Comparison of ENCODE assay signal across 8 cellular contexts in genomic region chr4:85475631-85476233, GRCh38. TPM values are rescaled to one million over a fixed set of nuclear protein-coding genes. Genes with fewer than 3 reads are reported as not detected.
DNase-seq lines count a peak whose midpoint lies in the region; TF ChIP-seq lines count a peak whose summit lies in the region.

No MANE protein-coding gene starts in this region.

- no peaks in the 10 kb centered on the region for H3K27me3 ChIP-seq in ascending aorta
- H3K27me3 ChIP-seq in iPS-15b (ENCODE audit: control insufficient read depth, insufficient read depth, low read length), result peaks cover 16% of the 10 kb centered on the region
- H3K27me3 ChIP-seq in subcutaneous abdominal adipose tissue (ENCODE audit: control insufficient read depth in 5 of 5, insufficient read depth in 4 of 5, low read length in 5 of 5), result no peaks in the 10 kb centered on the region

- in situ Hi-C loops in GM13976 (cut with MboI; ENCODE audit: low sequenced_read_pairs, unreplicated experiment), result no loop called here

- H3K36me3 ChIP-seq in ascending aorta, result no peaks in the 10 kb centered on the region
- no peaks in the 10 kb centered on the region for H3K36me3 ChIP-seq in iPS-15b (ENCODE audit: control insufficient read depth, insufficient read depth, low read length)
- H3K36me3 ChIP-seq in subcutaneous abdominal adipose tissue (ENCODE audit: control insufficient read depth in 5 of 5, insufficient read depth in 5 of 5, low read length in 5 of 5), result no peaks in the 10 kb centered on the region

- no peak for TF ChIP-seq CTCF in ascending aorta (IDR thresholded peaks at IDR 0.05)
- no peak for TF ChIP-seq CTCF in GM13976 (IDR thresholded peaks at IDR 0.05; ENCODE audit: borderline replicate concordance, control extremely low read depth, extremely low read depth, insufficient read depth, missing control alignments)

- intact Hi-C loops in ascending aorta (cut with DNase I), result no loop called here

- H3K27ac ChIP-seq in ascending aorta, result no peak overlapping the region
- peak overlapping the region; percentile 89 for H3K27ac ChIP-seq in subcutaneous abdominal adipose tissue (ENCODE audit: low read depth, low read length)

- H3K9me3 ChIP-seq in ascending aorta, result no peaks in the 10 kb centered on the region
- no peaks in the 10 kb centered on the region for H3K9me3 ChIP-seq in iPS-15b (ENCODE audit: control insufficient read depth, insufficient read depth, low read length)
- H3K9me3 ChIP-seq in subcutaneous abdominal adipose tissue (ENCODE audit: control insufficient read depth in 5 of 5, low read length in 5 of 5), result no peaks in the 10 kb centered on the region

- H3K4me1 ChIP-seq in ascending aorta (no peaks in the 10 kb centered on the region), iPS-15b (ENCODE audit: control insufficient read depth, insufficient read depth, low read length) (no peaks in the 10 kb centered on the region), subcutaneous abdominal adipose tissue (ENCODE audit: control insufficient read depth in 5 of 5, insufficient read depth in 5 of 5, low read length in 5 of 5) (peaks cover 1 to 39% (median 33%) of the 10 kb centered on the region in 5 donors)

- no peak overlapping the region for H3K9ac ChIP-seq in iPS-15b (ENCODE audit: low read depth, low read length)
- peak overlapping the region in 1 of 5 donors; percentile 80 for H3K9ac ChIP-seq in subcutaneous abdominal adipose tissue (ENCODE audit: low read length in 5 of 5)

- H3K4me3 ChIP-seq in ascending aorta (peak overlapping the region; percentile 53 to 61), iPS-15b (ENCODE audit: low read depth, low read length) (peak overlapping the region; percentile 50), subcutaneous abdominal adipose tissue (ENCODE audit: low read depth in 1 of 5, low read length in 5 of 5) (peak overlapping the region; percentile 60 to 94 (median 71))

- DNase-seq in DMS 273 (lab: John Stamatoyannopoulos, UW; ENCODE audit: unreplicated experiment) (peak; percentile 69), DMS 273 treated with DMSO at 0.1 percent for 48 hours (lab: John Stamatoyannopoulos, UW) (no peak), ascending aorta (ENCODE audit: low spot score in 2 of 2) (no peak), NCI-H526 treated with DMSO at 0.1 percent for 48 hours (lab: John Stamatoyannopoulos, UW) (no peak), GM13976 (ENCODE audit: low spot score) (no peak), D341Med (ENCODE audit: low spot score) (no peak)

RNA-seq across cellular contexts. Expression of gene ARHGAP24, which starts 0.8 kb away (rescaled TPM):
- total RNA-seq in ascending aorta, result 13.9 TPM
